21 cellular contexts compared by ENCODE assay signal in genomic region chr3:61154788-61155187, GRCh38.
"Had no signal": no experiment of that assay in that cellular context is flagged by ENCODE, and none has a peak within 500 bp of the region (broad histone marks: within the 10 kb centered on the region; RNA-seq: fewer than 3 reads in every experiment).

No MANE protein-coding gene starts in this region.

- H3K9me3 ChIP-seq: lower lobe of right lung, suprapubic skin, tibial nerve had no signal

- H3K4me3 ChIP-seq: lower lobe of right lung, smooth muscle cell, suprapubic skin, tibial nerve had no signal

- H3K27ac Mint-ChIP-seq: activated naive CD8-positive, alpha-beta T cell; activated T-cell treated with anti-CD3 and anti-CD28 coated beads, Interleukin-2, amount 50 U/mL, for 72 hours; naive thymus-derived CD8-positive, alpha-beta T cell; progenitor cell of endocrine pancreas had no signal

- H3K4me2 ChIP-seq: smooth muscle cell had no signal

- H3K4me1 ChIP-seq: lower lobe of right lung, suprapubic skin, tibial nerve had no signal

- H3K36me3 ChIP-seq: lower lobe of right lung, suprapubic skin, tibial nerve had no signal

- H3K4me3 Mint-ChIP-seq: activated naive CD8-positive, alpha-beta T cell; activated T-cell treated with anti-CD3 and anti-CD28 coated beads, Interleukin-2, amount 50 U/mL, for 72 hours; naive thymus-derived CD8-positive, alpha-beta T cell had no signal

- H3K27ac ChIP-seq: epithelial cell of prostate, lower lobe of right lung, suprapubic skin, tibial nerve had no signal

- DNase-seq: activated CD4-positive, alpha-beta T cell treated with anti-CD3 and anti-CD28 coated beads for 4 hours; activated CD4-positive, alpha-beta T cell treated with anti-CD3 and anti-CD28 coated beads, Interleukin-2, amount 50 U/mL, for 4 hours; activated CD4-positive, CD25-positive, alpha-beta regulatory T cell; activated naive CD4-positive, alpha-beta T cell; activated T-cell treated with anti-CD3 and anti-CD28 coated beads for 4 hours; activated T-cell treated with anti-CD3 and anti-CD28 coated beads, Interleukin-2, amount 50 U/mL, for 72 hours; anterior cingulate cortex; dermis blood vessel endothelial cell; effector CD4-positive, alpha-beta T cell; lower lobe of right lung; mesenchymal stem cell; naive thymus-derived CD8-positive, alpha-beta T cell; stimulated activated CD4-positive, alpha-beta T cell treated with anti-CD3 and anti-CD28 coated beads, Interleukin-1b, Interleukin-23, amount 100 ng/mL, for 48 hours; stimulated activated naive CD4-positive, alpha-beta T cell; T-helper 2 cell had no signal

- H3K27me3 Mint-ChIP-seq: activated naive CD8-positive, alpha-beta T cell; naive thymus-derived CD8-positive, alpha-beta T cell; progenitor cell of endocrine pancreas had no signal

- H3K27me3 ChIP-seq: suprapubic skin, tibial nerve had no signal
